Comparison of ENCODE assay signal across 8 cellular contexts in genomic region chr6:41936073-41936837, GRCh38. TPM values are rescaled to one million over a fixed set of nuclear protein-coding genes. Genes with fewer than 3 reads are reported as not detected.
A peak's percentile ranks its signal among the peaks of the same experiment; 100 is the strongest.
DNase-seq lines count a peak whose midpoint lies in the region; ATAC-seq lines count a peak whose summit lies in the region.

No MANE protein-coding gene starts in this region.

- peak; percentile 41 for ATAC-seq in HG03103 (IDR thresholded peaks at IDR 0.05; ENCODE audit: low read depth, unreplicated experiment)

- peak; percentile 31 for DNase-seq in NCI-H1436 (lab: John Stamatoyannopoulos, UW)
- DNase-seq in NCI-H1436 treated with DMSO at 0.1 percent for 48 hours (lab: John Stamatoyannopoulos, UW): no peak
- peak; percentile 76 for DNase-seq in NCI-H69 (lab: John Stamatoyannopoulos, UW)
- DNase-seq in activated CD4-positive, alpha-beta T cell treated with anti-CD3 and anti-CD28 coated beads, Interleukin-2, amount 50 U/mL, for 48 hours: peak; percentile 73 to 80
- DNase-seq in dermis microvascular lymphatic vessel endothelial cell (ENCODE audit: low read depth in 2 of 2): peak; percentile 64 to 80
- peak; percentile 83 to 84 for DNase-seq in lung microvascular endothelial cell (ENCODE audit: low read depth in 2 of 2)
- DNase-seq in stimulated activated CD8-positive, alpha-beta memory T cell treated with anti-CD3 and anti-CD28 coated beads, Interleukin-2, amount 100 ng/mL, for 1 hour (ENCODE audit: low read depth in 2 of 2): peak; percentile 45 to 63

RNA-seq across cellular contexts. Expression of gene CCND3, which starts 5.4 kb away (rescaled TPM):
- total RNA-seq in dermis microvascular lymphatic vessel endothelial cell: 31.3 and 55.6 TPM in 2 replicates
- 37.9 and 39.7 TPM in 2 replicates for total RNA-seq in lung microvascular endothelial cell

RNA-seq across cellular contexts. Expression of gene BYSL, which starts 15.0 kb away (rescaled TPM):
- total RNA-seq in dermis microvascular lymphatic vessel endothelial cell (14.8 and 18.8 TPM in 2 replicates), lung microvascular endothelial cell (12.6 and 15.1 TPM in 2 replicates)

RNA-seq across cellular contexts. Expression of gene MED20, which starts 15.3 kb away (rescaled TPM):
- total RNA-seq in dermis microvascular lymphatic vessel endothelial cell: 28.5 and 34.3 TPM in 2 replicates
- 19.4 and 22.6 TPM in 2 replicates for total RNA-seq in lung microvascular endothelial cell

RNA-seq across cellular contexts. Expression of gene USP49, which starts 41.1 kb away (rescaled TPM):
- total RNA-seq in dermis microvascular lymphatic vessel endothelial cell (1.3 and 2.0 TPM in 2 replicates), lung microvascular endothelial cell (1.3 and 1.4 TPM in 2 replicates)
